ENCODE assay signal across 9 cellular contexts in the genomic region with DNA sequence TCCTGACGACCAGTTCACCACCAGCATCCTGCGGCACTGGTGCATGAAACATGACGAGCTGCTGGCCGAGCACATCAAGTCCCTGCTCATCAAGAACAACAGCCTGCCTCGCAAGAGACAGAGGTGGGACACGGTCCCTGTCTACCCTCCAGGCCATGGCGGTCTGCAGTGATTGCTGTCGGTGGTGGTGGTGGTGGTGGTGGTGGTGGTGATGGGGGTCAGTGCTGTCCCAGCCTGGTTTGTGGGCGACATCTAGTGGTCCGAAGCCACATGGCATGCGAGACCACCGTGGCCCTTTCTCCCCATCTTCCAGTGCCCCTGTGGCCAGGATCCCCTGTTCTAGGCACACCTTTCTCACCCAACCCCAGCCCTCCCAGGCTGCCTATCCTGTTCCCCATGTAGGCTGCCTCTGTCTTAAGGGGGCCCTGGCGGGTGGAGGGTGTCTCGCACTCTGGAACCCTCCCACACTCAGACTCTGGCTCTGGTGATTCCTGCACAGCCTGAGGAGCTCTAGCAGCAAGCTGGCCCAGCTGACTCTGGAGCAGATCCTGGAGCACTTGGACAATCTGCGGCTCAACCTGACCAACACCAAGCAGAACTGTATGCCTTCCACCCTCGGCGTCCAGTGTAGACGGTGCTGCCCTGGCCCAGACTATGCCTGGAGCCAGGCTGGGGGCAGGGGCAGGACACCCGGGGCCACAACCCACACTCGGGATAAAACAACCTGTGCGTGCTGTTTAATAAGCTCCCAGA. TPM values are rescaled to one million over a fixed set of nuclear protein-coding genes. Genes with fewer than 3 reads are reported as not detected.
A peak's percentile ranks its signal among the peaks of the same experiment; 100 is the strongest.
DNase-seq lines count a peak whose midpoint lies in the region; ATAC-seq and TF ChIP-seq lines count a peak whose summit lies in the region.
"Had no signal": no experiment of that assay in that cellular context is flagged by ENCODE, and none has a peak within 500 bp of the region (broad histone marks: within the 10 kb centered on the region; RNA-seq: fewer than 3 reads in every experiment).

No MANE protein-coding gene starts in this region.

- DNase-seq in AG09309 (ENCODE audit: low read depth) (no peak), HEK293T (ENCODE audit: extremely low spot score) (peak; percentile 68), brain microvascular endothelial cell (no peak), mesenchymal stem cell (no peak), NCI-H446 (lab: John Stamatoyannopoulos, UW) (no peak)
- DNase-seq in activated naive CD4-positive, alpha-beta T cell treated with Interleukin-2 at 50 U/mL for 16 hours = no peak
- DNase-seq: activated CD8-positive, alpha-beta memory T cell treated with anti-CD3 and anti-CD28 coated beads, Interleukin-2, amount 50 U/mL, for 48 hours had no signal

- H2BK120ac ChIP-seq in mesenchymal stem cell (ENCODE audit: low read depth, low read length) = no peak overlapping the region

- H3K9me3 ChIP-seq in mesenchymal stem cell (ENCODE audit: control insufficient read depth, low read length) = no peaks in the 10 kb centered on the region

- CTCF ChIA-PET in HEK293T (lab: Yijun Ruan, JAX) = interaction anchor here (0.6 to 3.4 kb wide), 7 partner anchors 8 to 100 kb away, joined by 3 to 12 read pairs (median 4); partner anchors contain the start of gene NPR1

- 75% methylated on average over 18 of the region's 21 CpGs for WGBS in mesenchymal stem cell

- H3K18ac ChIP-seq in mesenchymal stem cell (ENCODE audit: low read depth in 1 of 2, low read length in 2 of 2) = no peak overlapping the region

- no peak overlapping the region for H3K4ac ChIP-seq in mesenchymal stem cell (ENCODE audit: low read depth in 1 of 2, low read length in 2 of 2)

- H3K23ac ChIP-seq in mesenchymal stem cell (ENCODE audit: low read length in 2 of 2) = no peak overlapping the region

- H3K9ac ChIP-seq in mesenchymal stem cell (ENCODE audit: low read length) = no peak overlapping the region

- H3K79me1 ChIP-seq in mesenchymal stem cell (replicated peaks; ENCODE audit: low read length, poor library complexity, severe bottlenecking) = peaks cover 3% of the 10 kb centered on the region

- peak overlapping the region; percentile 15 for H4K8ac ChIP-seq in mesenchymal stem cell (ENCODE audit: low read length)

- H2AK5ac ChIP-seq in mesenchymal stem cell (ENCODE audit: low read length, severe bottlenecking) = no peak overlapping the region

- H2BK15ac ChIP-seq in mesenchymal stem cell (ENCODE audit: low read depth, poor library complexity, severe bottlenecking) = no peak overlapping the region

- H3K14ac ChIP-seq in mesenchymal stem cell (ENCODE audit: low read length in 2 of 2) = no peak overlapping the region

- POLR2A ChIA-PET in HEK293T (lab: Yijun Ruan, JAX) = interaction anchor here (1.0 to 1.6 kb wide), 3 partner anchors 9 to 218 kb away, joined by 3 to 6 read pairs (median 4); partner anchors contain the start of genes CHTOP and RPS27

- in situ Hi-C loops in brain microvascular endothelial cell (cut with HindIII; ENCODE audit: low pct_ligation_motif_present, low sequenced_read_pairs) = no loop called here

- H3K4me3 ChIP-seq in AG09309 (ENCODE audit: control insufficient read depth, low read depth, low read length) (no peak overlapping the region), brain microvascular endothelial cell (ENCODE audit: low read depth, low read length) (no peak overlapping the region), mesenchymal stem cell (ENCODE audit: insufficient read depth in 1 of 2, low read depth in 1 of 2, low read length in 2 of 2) (no peak overlapping the region)

- peaks cover 17% of the 10 kb centered on the region for H3K4me1 ChIP-seq in mesenchymal stem cell (ENCODE audit: control insufficient read depth, insufficient read depth, low read depth, low read length)

- H3K4me2 ChIP-seq in mesenchymal stem cell (ENCODE audit: low read length, poor library complexity, severe bottlenecking) = no peak overlapping the region

- H2BK12ac ChIP-seq in mesenchymal stem cell (ENCODE audit: low read length in 2 of 2) = no peak overlapping the region

- H3K27ac ChIP-seq in brain microvascular endothelial cell (no peak overlapping the region), mesenchymal stem cell (ENCODE audit: low read length, poor library complexity, severe bottlenecking) (no peak overlapping the region)

- H4K91ac ChIP-seq in mesenchymal stem cell (ENCODE audit: low read length) = peak overlapping the region; percentile 79

- H3K27me3 ChIP-seq in brain microvascular endothelial cell (replicated peaks) (no peaks in the 10 kb centered on the region), mesenchymal stem cell (ENCODE audit: control insufficient read depth in 1 of 2, insufficient read depth in 1 of 2, low read length in 2 of 2) (no peaks in the 10 kb centered on the region)

- ATAC-seq in HG03135 (IDR thresholded peaks at IDR 0.05; ENCODE audit: unreplicated experiment) = no peak
- ATAC-seq in HG03354 (IDR thresholded peaks at IDR 0.05; ENCODE audit: poor library complexity, severe bottlenecking, unreplicated experiment) = no peak

- H3K36me3 ChIP-seq in brain microvascular endothelial cell (replicated peaks) (peaks cover 23% of the 10 kb centered on the region), mesenchymal stem cell (ENCODE audit: control insufficient read depth in 1 of 2, insufficient read depth in 2 of 2, low read depth in 1 of 2, low read length in 2 of 2) (peaks cover 61 to 65% of the 10 kb centered on the region in 2 experiments)

- peak; percentile 45 for TF ChIP-seq CTCF in AG09309 (IDR thresholded peaks at IDR 0.05; ENCODE audit: control insufficient read depth, insufficient read depth, low read depth, low read length, missing control alignments)
- TF ChIP-seq CTCF in brain microvascular endothelial cell (IDR thresholded peaks at IDR 0.05; ENCODE audit: low read depth, low read length, missing control alignments) = peak; percentile 72

- H2AFZ ChIP-seq in mesenchymal stem cell (ENCODE audit: low read depth, low read length) = no peak overlapping the region

- no peak overlapping the region for H2BK5ac ChIP-seq in mesenchymal stem cell (ENCODE audit: low read depth, low read length, poor library complexity, severe bottlenecking)

TF ChIP-seq in HEK293T, 16 proteins besides CTCF, POLR2A, EP300 and RAD21:
- TF ChIP-seq FOXA1 (IDR thresholded peaks at IDR 0.05) (no peak), FOXM1 (IDR thresholded peaks at IDR 0.05; ENCODE audit: borderline replicate concordance) (no peak), L3MBTL2 (conservative IDR thresholded peaks at IDR 0.05) (no peak), LEF1 (IDR thresholded peaks at IDR 0.05; ENCODE audit: borderline replicate concordance) (no peak), ZNF384 (IDR thresholded peaks at IDR 0.05) (no peak), HDGF (IDR thresholded peaks at IDR 0.05; ENCODE audit: borderline replicate concordance) (no peak), ELF4 (IDR thresholded peaks at IDR 0.05) (no peak), TARDBP (IDR thresholded peaks at IDR 0.05) (no peak), ARNT (IDR thresholded peaks at IDR 0.05) (no peak)

RNA-seq across cellular contexts. Expression of gene SLC27A3, which starts 3.2 kb away (rescaled TPM):
- polyA plus RNA-seq in mesenchymal stem cell (2013, experiment 1 of 2) = 10.6 TPM
- 10.2 TPM for polyA plus RNA-seq in mesenchymal stem cell (2013, experiment 2 of 2)

RNA-seq across cellular contexts. Expression of gene INTS3, which starts 44.2 kb away (rescaled TPM):
- polyA plus RNA-seq in mesenchymal stem cell (2013, experiment 1 of 2) = 23.0 TPM
- polyA plus RNA-seq in mesenchymal stem cell (2013, experiment 2 of 2) = 21.1 TPM
